Comparison of ENCODE assay signal across 8 cellular contexts in genomic region chr11:69297225-69297925, GRCh38. TPM values are rescaled to one million over a fixed set of nuclear protein-coding genes. Genes with fewer than 3 reads are reported as not detected.
DNase-seq lines count a peak whose midpoint lies in the region; ATAC-seq and TF ChIP-seq lines count a peak whose summit lies in the region.

No MANE protein-coding gene starts in this region.

- DNase-seq in SJCRH30 (peak; percentile 98 to 99), glomerular endothelial cell (ENCODE audit: extremely low read depth, low read depth, low spot score) (peak; percentile 82), prostate gland (ENCODE audit: low spot score) (peak; percentile 64), type B pancreatic cell (ENCODE audit: extremely low spot score, unreplicated experiment) (no peak)
- DNase-seq in activated gamma-delta T cell treated with anti-CD3 and anti-CD28 coated beads, Interleukin-2, amount 50 U/mL, for 16 hours (ENCODE audit: low read depth), result peak; percentile 88

- H3K27me3 Mint-ChIP-seq in type B pancreatic cell, result no peaks in the 10 kb centered on the region

- H3K4me3 ChIP-seq in BLaER1 (peak overlapping the region; percentile 52), SJCRH30 (no peak overlapping the region), prostate gland (peak overlapping the region in 1 of 2 donors; percentile 8)

- H3K9ac ChIP-seq in BLaER1, result peak overlapping the region; percentile 63; the same call in 1 of the 2 replicates

- H3K36me3 ChIP-seq in BLaER1, result no peaks in the 10 kb centered on the region
- H3K36me3 ChIP-seq in SJCRH30, result no peaks in the 10 kb centered on the region
- no peaks in the 10 kb centered on the region for H3K36me3 ChIP-seq in prostate gland

- H3K9me3 ChIP-seq in BLaER1 (no peaks in the 10 kb centered on the region), SJCRH30 (replicated peaks) (no peaks in the 10 kb centered on the region), prostate gland (no peaks in the 10 kb centered on the region)

- TF ChIP-seq CTCF in prostate gland (IDR thresholded peaks at IDR 0.05) (no peak), type B pancreatic cell (conservative IDR thresholded peaks at IDR 0.05) (no peak)

- peaks cover 4% of the 10 kb centered on the region for H3K9me3 Mint-ChIP-seq in type B pancreatic cell

- H3K4me3 Mint-ChIP-seq in type B pancreatic cell, result peak overlapping the region; percentile 72

- H3K4me1 ChIP-seq in BLaER1 (peaks cover 93% of the 10 kb centered on the region), SJCRH30 (peaks cover 55% of the 10 kb centered on the region), prostate gland (replicated peaks) (no peaks in the 10 kb centered on the region)

- H4K20me1 ChIP-seq in BLaER1, result peaks cover 5% of the 10 kb centered on the region; the same call in 1 of the 2 replicates

- H3K27ac ChIP-seq in BLaER1, result peak overlapping the region; percentile 90
- peak overlapping the region; percentile 91 for H3K27ac ChIP-seq in SJCRH30
- H3K27ac ChIP-seq in prostate gland, result peak overlapping the region; percentile 13 to 30

- H3K4me1 Mint-ChIP-seq in type B pancreatic cell (ENCODE audit: unreplicated experiment), result peaks cover 22% of the 10 kb centered on the region

- intact Hi-C loops in prostate gland (cut with DNase I), result loop anchor here (10.0 kb wide), 1 partner anchor 167 kb away; no protein-coding TSS in a partner anchor

- peak overlapping the region; percentile 95 for H3K27ac Mint-ChIP-seq in type B pancreatic cell

- H3K27me3 ChIP-seq in BLaER1 (no peaks in the 10 kb centered on the region), SJCRH30 (no peaks in the 10 kb centered on the region), prostate gland (replicated peaks; ENCODE audit: insufficient read depth) (no peaks in the 10 kb centered on the region)

- 12% methylated on average over 18 of the region's 18 CpGs for WGBS in prostate gland

- TF ChIP-seq POLR2A in prostate gland (IDR thresholded peaks at IDR 0.05), result no peak

- ATAC-seq in GM19438 (IDR thresholded peaks at IDR 0.05; ENCODE audit: low read depth, unreplicated experiment) (peak; percentile 40), HG03565 (IDR thresholded peaks at IDR 0.05; ENCODE audit: unreplicated experiment) (peak; percentile 61)

- peak overlapping the region; percentile 92 for H3K4me2 ChIP-seq in BLaER1

- no peaks in the 10 kb centered on the region for H3K36me3 Mint-ChIP-seq in type B pancreatic cell

RNA-seq across cellular contexts. Expression of gene MYEOV, which starts 3.4 kb away (rescaled TPM):
- 2.9 and 6.7 TPM in 2 replicates for total RNA-seq in SJCRH30 (2014; rRNA removed; shearing (Covaris generic))
- total RNA-seq in glomerular endothelial cell (1.2 and 1.9 TPM in 2 replicates), prostate gland (1 to 10 TPM in 1 of 2 donors, not detected in 1; 1.1 TPM), type B pancreatic cell (ENCODE audit: low replicate concordance) (4.1 and 4.3 TPM in 2 replicates)

Comparison
In these comparisons a context has a peak if more than half of its experiments do, and no peak if none do; other contexts are left out.
1. H3K27ac ChIP-seq: peak in every context shown above with its lines; median percentile 91 in SJCRH30; 90 in BLaER1; 22 in prostate gland.